Comparison of ENCODE assay signal across 8 cellular contexts in the genomic region with DNA sequence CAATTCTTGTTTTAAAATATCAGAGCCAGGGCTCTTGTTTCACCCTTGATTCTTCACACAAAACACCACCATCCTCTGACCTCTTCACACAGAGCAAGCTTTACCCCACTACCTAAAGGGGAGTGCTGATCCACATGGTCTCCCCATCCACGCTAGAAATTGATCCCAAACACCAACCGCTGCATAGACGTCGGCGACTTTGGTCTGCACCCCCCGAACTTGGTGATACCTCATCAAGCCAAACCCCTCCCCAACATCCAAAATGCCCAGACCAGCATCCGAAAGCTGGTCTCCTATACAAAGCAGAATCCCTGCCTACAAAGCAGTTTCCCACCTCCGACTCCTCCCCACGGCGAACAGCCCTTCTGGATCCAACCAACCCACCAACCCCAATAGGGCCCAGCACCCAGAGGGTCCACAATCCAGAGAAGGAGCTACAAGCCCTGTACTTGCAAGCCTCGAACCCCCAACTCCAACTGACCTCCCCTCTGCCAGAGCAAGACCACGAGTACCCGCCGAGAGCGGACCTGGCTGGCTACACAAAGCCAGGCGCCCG. TPM values are rescaled to one million over a fixed set of nuclear protein-coding genes. Genes with fewer than 3 reads are reported as not detected.
DNase-seq lines count a peak whose midpoint lies in the region; ATAC-seq, FAIRE-seq and TF ChIP-seq lines count a peak whose summit lies in the region.

No MANE protein-coding gene starts in this region.

- no peak for FAIRE-seq in RCC 7860 (lab: Jason Lieb, UNC)

- DNase-seq in SK-N-DZ (ENCODE audit: low spot score) (peak; percentile 62), fibroblast of pulmonary artery (ENCODE audit: low read depth) (no peak), skeletal muscle cell (ENCODE audit: low read depth) (no peak), germinal center (ENCODE audit: low spot score) (no peak), NCI-H774 (lab: John Stamatoyannopoulos, UW) (no peak), NCI-H1694 treated with DMSO at 0.1 percent for 48 hours (lab: John Stamatoyannopoulos, UW) (no peak), RCC 7860 (ENCODE audit: low spot score) (no peak)

- peak; percentile 1 for ATAC-seq in GM19438 (IDR thresholded peaks at IDR 0.05; ENCODE audit: low read depth, unreplicated experiment)

- no peak for TF ChIP-seq CTCF in fibroblast of pulmonary artery (IDR thresholded peaks at IDR 0.05; ENCODE audit: low read length, missing control alignments)

- H3K4me3 ChIP-seq in fibroblast of pulmonary artery (replicated peaks; ENCODE audit: low read depth, low read length) (peak overlapping the region; percentile 88), skeletal muscle cell (ENCODE audit: low read depth, low read length) (peak overlapping the region; percentile 89)

RNA-seq across cellular contexts. Expression of gene MTHFS, which starts 25.8 kb away (rescaled TPM):
- polyA plus RNA-seq in SK-N-DZ (2014; cell fraction: cytosol; rRNA removed) = 19.9 and 45.5 TPM in 2 replicates
- 3.6 and 24.3 TPM in 2 replicates for polyA plus RNA-seq in SK-N-DZ (2014; cell fraction: nucleus; rRNA removed)

RNA-seq across cellular contexts. Expression of gene BCL2A1, which starts 48.4 kb away (rescaled TPM):
- polyA plus RNA-seq in SK-N-DZ (2014; cell fraction: cytosol; rRNA removed) = not detected in 2 replicates
- not detected in 2 replicates for polyA plus RNA-seq in SK-N-DZ (2014; cell fraction: nucleus; rRNA removed)
